ENCODE assay signal across 12 cellular contexts in the genomic region with DNA sequence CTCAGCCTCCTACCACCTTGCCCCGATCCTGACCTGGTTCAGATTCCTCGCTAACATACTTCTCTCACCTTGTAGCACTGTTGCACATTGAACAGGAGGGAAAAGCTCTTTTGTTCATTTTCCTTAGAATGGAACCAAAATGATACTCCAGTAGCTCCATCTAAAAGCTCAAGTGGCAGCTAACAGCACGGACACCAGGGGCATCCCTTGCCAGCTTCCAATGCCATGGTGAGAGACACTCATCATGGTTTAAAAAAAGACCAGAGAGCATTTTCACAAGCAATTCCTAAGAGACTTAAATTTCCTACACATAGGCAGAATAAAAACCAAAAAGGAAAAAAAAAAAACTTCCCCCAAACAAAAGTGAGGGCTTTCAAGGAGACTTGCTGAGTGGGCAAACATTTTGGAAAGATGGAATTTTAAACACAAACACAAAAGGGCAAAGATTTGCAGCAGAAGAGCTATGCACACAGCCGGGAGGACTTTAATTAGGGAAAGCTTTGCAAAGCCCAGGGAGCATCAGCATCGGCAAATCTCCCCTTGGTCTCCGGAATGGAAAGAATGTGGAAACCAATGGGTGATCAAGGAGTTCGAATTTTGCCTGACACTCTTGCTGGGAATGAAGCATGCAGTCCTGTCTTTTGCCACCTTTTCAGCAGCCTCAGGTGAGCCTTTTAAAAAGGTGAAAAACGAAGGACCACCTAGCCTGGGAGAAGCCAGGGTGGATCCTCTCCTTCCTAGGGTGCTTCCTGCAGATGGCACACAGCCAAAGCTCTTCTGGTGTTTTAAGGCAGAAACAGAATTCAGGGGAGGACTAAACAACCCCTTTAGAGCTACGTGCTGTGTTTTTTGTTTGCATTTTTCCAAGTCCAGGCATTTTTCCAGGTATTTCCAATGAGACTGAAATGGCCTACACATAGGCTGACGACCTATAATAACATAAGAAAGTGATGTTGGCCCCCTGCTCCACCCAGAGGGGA.
DNase-seq lines count a peak whose midpoint lies in the region; FAIRE-seq and TF ChIP-seq lines count a peak whose summit lies in the region.
"Had no signal": no experiment of that assay in that cellular context is flagged by ENCODE, and none has a peak within 500 bp of the region (broad histone marks: within the 10 kb centered on the region; RNA-seq: fewer than 3 reads in every experiment).

No MANE protein-coding gene starts in this region.

- peak; percentile 14 for FAIRE-seq in GM12892 (lab: Jason Lieb, UNC)

- H3K9me3 ChIP-seq in SK-N-MC (ENCODE audit: low read depth, low read length), result no peaks in the 10 kb centered on the region
- no peaks in the 10 kb centered on the region for H3K9me3 ChIP-seq in left ventricle myocardium inferior (replicated peaks)
- H3K9me3 ChIP-seq: HAP-1 had no signal

- intact Hi-C loops in left ventricle myocardium inferior (cut with micrococcal nuclease), result no loop called here

- H3K36me3 ChIP-seq in SK-N-MC (ENCODE audit: insufficient read depth, low read length), result no peaks in the 10 kb centered on the region
- H3K36me3 ChIP-seq in left ventricle myocardium inferior, result no peaks in the 10 kb centered on the region
- no peaks in the 10 kb centered on the region for H3K36me3 ChIP-seq in rectal smooth muscle tissue (ENCODE audit: control insufficient read depth, insufficient read depth, low read length)
- H3K36me3 ChIP-seq: HAP-1 had no signal

- no peak for TF ChIP-seq CTCF in left ventricle myocardium inferior (IDR thresholded peaks at IDR 0.05; ENCODE audit: borderline replicate concordance)

- H3K4me3 ChIP-seq in SK-N-MC, result peak overlapping the region; percentile 44; the same call in 1 of the 2 replicates
- no peak overlapping the region for H3K4me3 ChIP-seq in left ventricle myocardium inferior
- no peak overlapping the region for H3K4me3 ChIP-seq in rectal smooth muscle tissue (ENCODE audit: low read length)
- H3K4me3 ChIP-seq: HAP-1 had no signal

- H3K4me1 ChIP-seq in left ventricle myocardium inferior (peaks cover 89% of the 10 kb centered on the region), rectal smooth muscle tissue (ENCODE audit: control insufficient read depth, insufficient read depth, low read length) (peaks cover 58% of the 10 kb centered on the region)

- no peak for TF ChIP-seq POLR2A in GM12892 (IDR thresholded peaks at IDR 0.05; ENCODE audit: low read depth, low read length)

- no peaks in the 10 kb centered on the region for H3K27me3 ChIP-seq in left ventricle myocardium inferior (ENCODE audit: low read depth)
- no peaks in the 10 kb centered on the region for H3K27me3 ChIP-seq in rectal smooth muscle tissue (ENCODE audit: control insufficient read depth, insufficient read depth, low read length)

- no peak overlapping the region for H3K9ac ChIP-seq in SK-N-MC (ENCODE audit: insufficient read length)
- H3K9ac ChIP-seq in rectal smooth muscle tissue (ENCODE audit: low read length), result no peak overlapping the region

- H3K27ac ChIP-seq in SK-N-MC (peak overlapping the region; percentile 30), left ventricle myocardium inferior (replicated peaks) (peak overlapping the region; percentile 46), rectal smooth muscle tissue (ENCODE audit: low read depth, low read length) (peak overlapping the region; percentile 74)

- no peak for DNase-seq in GM12892 (ENCODE audit: insufficient read length)
- DNase-seq in SK-N-MC (ENCODE audit: low read depth, low spot score), result peak; percentile 35
- no peak for DNase-seq in left ventricle myocardium inferior
- DNase-seq in ecto neural progenitor cell (ENCODE audit: low spot score), result no peak
- no peak for DNase-seq in UCSD-AML1 (lab: John Stamatoyannopoulos, UW; ENCODE audit: unreplicated experiment)
- no peak for DNase-seq in NCI-H1930 (lab: John Stamatoyannopoulos, UW)
- no peak for DNase-seq in DMS153 treated with DMSO at 0.1 percent for 48 hours (lab: John Stamatoyannopoulos, UW; ENCODE audit: unreplicated experiment)
- DNase-seq: DND-41; effector CD8-positive, alpha-beta T cell; stimulated activated naive CD4-positive, alpha-beta T cell treated with Interleukin-2 at 50 U/mL for 16 hours had no signal
